Comparison of ENCODE assay signal across 8 cellular contexts in genomic region chr1:1349256-1350012, GRCh38. TPM values are rescaled to one million over a fixed set of nuclear protein-coding genes. Genes with fewer than 3 reads are reported as not detected.
DNase-seq lines count a peak whose midpoint lies in the region; ATAC-seq and TF ChIP-seq lines count a peak whose summit lies in the region.

Gene DVL1, minus strand, starts transcription at chr1:1349418. Its CDS starts 353 bp downstream, at chr1:1349065.

- peaks cover 28 to 38% of the 10 kb centered on the region in 2 donors for H3K4me1 ChIP-seq in mucosa of rectum (ENCODE audit: control insufficient read depth in 2 of 2, insufficient read depth in 2 of 2, low read length in 2 of 2)

- H3K27me3 ChIP-seq in mucosa of rectum (ENCODE audit: control insufficient read depth in 2 of 2, insufficient read depth in 2 of 2, low read length in 2 of 2), result peaks cover 4 to 11% of the 10 kb centered on the region in 2 donors

- DNase-seq in NCI-H524 (lab: John Stamatoyannopoulos, UW) (peak; percentile 24 to 48), NCI-H524 treated with DMSO at 0.1 percent for 48 hours (lab: John Stamatoyannopoulos, UW) (no peak), NCI-H748 (lab: John Stamatoyannopoulos, UW; ENCODE audit: unreplicated experiment) (peak; percentile 65), activated T-cell treated with anti-CD3 and anti-CD28 coated beads for 48 hours (ENCODE audit: low read depth) (peak; percentile 64), epithelial cell of proximal tubule (ENCODE audit: low read depth) (no peak)
- peak; percentile 38 for DNase-seq in stimulated activated CD8-positive, alpha-beta memory T cell treated with anti-CD3 and anti-CD28 coated beads, Interleukin-7, amount 100 ng/mL, for 24 hours (ENCODE audit: low read depth)

- H3K4me3 ChIP-seq in epithelial cell of proximal tubule (ENCODE audit: low read depth, low read length) (peak within 1 kb of the TSS; percentile 84), mucosa of rectum (ENCODE audit: low read length in 2 of 2) (peak within 1 kb of the TSS; percentile 68 to 82)

- H3K36me3 ChIP-seq in mucosa of rectum (ENCODE audit: control insufficient read depth in 2 of 2, insufficient read depth in 2 of 2, low read length in 2 of 2), result peaks cover 0 to 3% of the 10 kb centered on the region in 2 donors

- peak within 1 kb of the TSS; percentile 88 to 92 for H3K27ac ChIP-seq in mucosa of rectum (ENCODE audit: low read depth in 2 of 2, low read length in 2 of 2)

- peak; percentile 45 for TF ChIP-seq CTCF in epithelial cell of proximal tubule (conservative IDR thresholded peaks at IDR 0.05; ENCODE audit: low read depth, low read length)

- ATAC-seq in HG02852 (IDR thresholded peaks at IDR 0.05; ENCODE audit: unreplicated experiment), result peak; percentile 50

- H3K9ac ChIP-seq in mucosa of rectum (ENCODE audit: low read depth in 1 of 2, low read length in 2 of 2), result peak within 1 kb of the TSS; percentile 83 to 90

- H3K9me3 ChIP-seq in mucosa of rectum (ENCODE audit: control insufficient read depth in 2 of 2, low read length in 2 of 2), result no peaks in the 10 kb centered on the region

RNA-seq across cellular contexts. Expression of gene DVL1, which starts in this region (rescaled TPM):
- 78.6 and 113 TPM in 2 replicates for total RNA-seq in epithelial cell of proximal tubule

Comparison
In these comparisons a context has a peak if more than half of its experiments do, and no peak if none do; other contexts are left out.
1. DNase-seq: peak in NCI-H524 (2 of 2), NCI-H748 (single experiment), activated T-cell treated with anti-CD3 and anti-CD28 coated beads for 48 hours (single experiment) and stimulated activated CD8-positive, alpha-beta memory T cell treated with anti-CD3 and anti-CD28 coated beads, Interleukin-7, amount 100 ng/mL, for 24 hours (single experiment); none in NCI-H524 treated with DMSO at 0.1 percent for 48 hours (single experiment) and epithelial cell of proximal tubule (single experiment).